In genomic region chr11:65637794-65638317, GRCh38 we compare ENCODE assay signal across 1 cellular context.
TF ChIP-seq lines count a peak whose summit lies in the region.

TSS of gene SIPA1 (plus strand) at chr11:65638101. CDS start at chr11:65640922, 2,821 bp downstream.

TF ChIP-seq in HEK293, 187 proteins besides CTCF, POLR2A, EP300 and RAD21 (continued from another document):
- TF ChIP-seq, protein P1, sequence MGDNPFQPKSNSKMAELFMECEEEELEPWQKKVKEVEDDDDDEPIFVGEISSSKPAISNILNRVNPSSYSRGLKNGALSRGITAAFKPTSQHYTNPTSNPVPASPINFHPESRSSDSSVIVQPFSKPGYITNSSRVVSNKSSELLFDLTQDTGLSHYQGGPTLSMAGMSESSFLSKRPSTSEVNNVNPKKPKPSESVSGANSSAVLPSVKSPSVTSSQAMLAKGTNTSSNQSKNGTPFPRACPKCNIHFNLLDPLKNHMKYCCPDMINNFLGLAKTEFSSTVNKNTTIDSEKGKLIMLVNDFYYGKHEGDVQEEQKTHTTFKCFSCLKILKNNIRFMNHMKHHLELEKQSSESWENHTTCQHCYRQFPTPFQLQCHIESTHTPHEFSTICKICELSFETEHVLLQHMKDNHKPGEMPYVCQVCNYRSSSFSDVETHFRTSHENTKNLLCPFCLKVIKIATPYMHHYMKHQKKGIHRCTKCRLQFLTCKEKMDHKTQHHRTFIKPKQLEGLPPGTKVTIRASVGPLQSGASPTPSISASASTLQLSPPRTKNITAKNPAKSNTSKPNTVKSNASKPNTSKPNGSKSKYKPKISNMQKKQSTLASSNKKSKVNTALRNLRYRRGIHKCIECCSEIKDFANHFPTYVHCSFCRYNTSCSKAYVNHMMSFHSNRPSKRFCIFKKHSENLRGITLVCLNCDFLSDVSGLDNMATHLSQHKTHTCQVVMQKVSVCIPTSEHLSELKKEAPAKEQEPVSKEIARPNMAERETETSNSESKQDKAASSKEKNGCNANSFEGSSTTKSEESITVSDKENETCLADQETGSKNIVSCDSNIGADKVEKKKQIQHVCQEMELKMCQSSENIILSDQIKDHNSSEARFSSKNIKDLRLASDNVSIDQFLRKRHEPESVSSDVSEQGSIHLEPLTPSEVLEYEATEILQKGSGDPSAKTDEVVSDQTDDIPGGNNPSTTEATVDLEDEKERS (tag by site-specific recombination; IDR thresholded peaks at IDR 0.05) = no peak
- TF ChIP-seq ZNF707 (tag by site-specific recombination; IDR thresholded peaks at IDR 0.05) (no peak), KLF8 (tag by site-specific recombination; IDR thresholded peaks at IDR 0.05) (peak; percentile 48; the same call in 1 of the 2 replicates), ZSCAN30 (tag by site-specific recombination; IDR thresholded peaks at IDR 0.05) (0 out of 2 replicates have a peak, but pooled peaks have one; percentile 36), ZNF174 (tag by site-specific recombination; IDR thresholded peaks at IDR 0.05) (no peak), OSR2 (tag by site-specific recombination; IDR thresholded peaks at IDR 0.05) (peak; percentile 69), YY1 (tag by site-specific recombination; IDR thresholded peaks at IDR 0.05) (0 out of 2 replicates have a peak, but pooled peaks have one; percentile 29), ZNF692 (tag by site-specific recombination; IDR thresholded peaks at IDR 0.05) (peak; percentile 49), ZNF239 (tag by site-specific recombination; IDR thresholded peaks at IDR 0.05) (no peak), GLIS1 (tag by site-specific recombination; IDR thresholded peaks at IDR 0.05) (0 out of 2 replicates have a peak, but pooled peaks have one; percentile 37)
- TF ChIP-seq, protein P2, sequence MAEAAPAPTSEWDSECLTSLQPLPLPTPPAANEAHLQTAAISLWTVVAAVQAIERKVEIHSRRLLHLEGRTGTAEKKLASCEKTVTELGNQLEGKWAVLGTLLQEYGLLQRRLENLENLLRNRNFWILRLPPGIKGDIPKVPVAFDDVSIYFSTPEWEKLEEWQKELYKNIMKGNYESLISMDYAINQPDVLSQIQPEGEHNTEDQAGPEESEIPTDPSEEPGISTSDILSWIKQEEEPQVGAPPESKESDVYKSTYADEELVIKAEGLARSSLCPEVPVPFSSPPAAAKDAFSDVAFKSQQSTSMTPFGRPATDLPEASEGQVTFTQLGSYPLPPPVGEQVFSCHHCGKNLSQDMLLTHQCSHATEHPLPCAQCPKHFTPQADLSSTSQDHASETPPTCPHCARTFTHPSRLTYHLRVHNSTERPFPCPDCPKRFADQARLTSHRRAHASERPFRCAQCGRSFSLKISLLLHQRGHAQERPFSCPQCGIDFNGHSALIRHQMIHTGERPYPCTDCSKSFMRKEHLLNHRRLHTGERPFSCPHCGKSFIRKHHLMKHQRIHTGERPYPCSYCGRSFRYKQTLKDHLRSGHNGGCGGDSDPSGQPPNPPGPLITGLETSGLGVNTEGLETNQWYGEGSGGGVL (tag by site-specific recombination; IDR thresholded peaks at IDR 0.05) = peak; percentile 27; the same call in 1 of the 2 replicates
- TF ChIP-seq, protein P3, sequence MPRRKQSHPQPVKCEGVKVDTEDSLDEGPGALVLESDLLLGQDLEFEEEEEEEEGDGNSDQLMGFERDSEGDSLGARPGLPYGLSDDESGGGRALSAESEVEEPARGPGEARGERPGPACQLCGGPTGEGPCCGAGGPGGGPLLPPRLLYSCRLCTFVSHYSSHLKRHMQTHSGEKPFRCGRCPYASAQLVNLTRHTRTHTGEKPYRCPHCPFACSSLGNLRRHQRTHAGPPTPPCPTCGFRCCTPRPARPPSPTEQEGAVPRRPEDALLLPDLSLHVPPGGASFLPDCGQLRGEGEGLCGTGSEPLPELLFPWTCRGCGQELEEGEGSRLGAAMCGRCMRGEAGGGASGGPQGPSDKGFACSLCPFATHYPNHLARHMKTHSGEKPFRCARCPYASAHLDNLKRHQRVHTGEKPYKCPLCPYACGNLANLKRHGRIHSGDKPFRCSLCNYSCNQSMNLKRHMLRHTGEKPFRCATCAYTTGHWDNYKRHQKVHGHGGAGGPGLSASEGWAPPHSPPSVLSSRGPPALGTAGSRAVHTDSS (tag by site-specific recombination; IDR thresholded peaks at IDR 0.05) = 0 out of 2 replicates have a peak, but pooled peaks have one; percentile 19
